ENCODE assay signal across 8 cellular contexts in the genomic region with DNA sequence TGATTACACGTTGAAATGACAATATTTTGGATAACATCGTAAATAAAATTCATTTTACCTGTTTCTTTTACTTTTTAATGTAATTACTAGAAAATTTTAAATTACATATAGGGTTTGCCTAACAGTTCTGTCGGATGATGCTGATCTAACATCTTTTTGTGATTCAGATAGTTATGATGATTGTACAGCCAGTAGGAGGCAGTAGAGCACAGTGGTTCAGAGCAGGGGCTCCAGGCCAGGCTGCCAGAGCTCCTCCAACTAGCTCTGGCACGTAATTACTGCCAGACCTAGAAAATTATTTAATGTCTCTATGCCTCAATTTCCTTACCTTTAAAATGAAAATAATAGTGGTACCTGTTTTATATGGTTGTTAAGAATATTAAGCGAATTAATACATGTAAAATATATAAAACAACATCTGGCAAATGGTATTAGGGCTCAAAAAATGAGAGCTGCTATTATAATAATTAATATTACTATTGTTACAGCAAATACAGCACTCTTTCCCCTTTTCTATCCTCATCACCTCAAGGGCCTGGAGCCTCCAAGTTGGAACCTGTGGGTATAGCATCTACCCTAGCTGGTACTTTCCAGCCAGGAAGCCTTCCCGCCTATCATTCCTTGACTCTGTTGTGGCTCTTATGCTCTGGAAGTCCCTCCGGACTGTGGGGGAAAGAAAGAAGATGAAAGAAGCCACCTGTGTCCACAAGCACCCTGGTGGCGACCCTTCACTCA. TPM values are rescaled to one million over a fixed set of nuclear protein-coding genes. Genes with fewer than 3 reads are reported as not detected.
DNase-seq lines count a peak whose midpoint lies in the region; ATAC-seq, FAIRE-seq and TF ChIP-seq lines count a peak whose summit lies in the region.

No MANE protein-coding gene starts in this region.

- no peaks in the 10 kb centered on the region for H4K20me1 ChIP-seq in mammary epithelial cell (ENCODE audit: insufficient read depth, low read length)

- ATAC-seq in A549, result peak; percentile 89 to 99; a peak in 5 of 6 replicates
- peak; percentile 50 for ATAC-seq in HG02840 (IDR thresholded peaks at IDR 0.05; ENCODE audit: low FRiP score, unreplicated experiment)

- peak; percentile 23 for FAIRE-seq in A549 (lab: Jason Lieb, UNC)

- TF ChIP-seq RAD21 in A549 (conservative IDR thresholded peaks at IDR 0.05 in 1 of 2, IDR thresholded peaks at IDR 0.05 in 1 of 2), result peak; percentile 98

- peak; percentile 35 to 81 for DNase-seq in A549 (ENCODE audit: low read depth in 1 of 2, low spot score in 1 of 2)
- peak; percentile 53 for DNase-seq in GM13976 (ENCODE audit: low spot score)
- DNase-seq in NCI-H1694 (lab: John Stamatoyannopoulos, UW), result peak; percentile 80
- DNase-seq in T-helper 9 cell, result peak; percentile 12
- DNase-seq in mammary epithelial cell, result peak; percentile 33
- DNase-seq in islet precursor cell, result peak; percentile 79
- peak; percentile 14 to 43 for DNase-seq in stimulated activated CD4-positive, alpha-beta T cell treated with anti-CD3 and anti-CD28 coated beads, Interleukin-1b, Interleukin-23, amount 100 ng/mL, for 4 hours (ENCODE audit: low read depth in 2 of 2)

- H3K4me2 ChIP-seq in A549 (peak overlapping the region; percentile 10; the same call in 1 of the 3 replicates), mammary epithelial cell (ENCODE audit: insufficient read depth, low read depth, low read length) (peak overlapping the region; percentile 12)

- no peak for TF ChIP-seq EP300 in A549 (IDR thresholded peaks at IDR 0.05)

- H3K79me2 ChIP-seq in mammary epithelial cell (ENCODE audit: insufficient read depth, low read length), result peaks cover 2% of the 10 kb centered on the region

- in situ Hi-C loops in GM13976 (cut with MboI; ENCODE audit: low sequenced_read_pairs, unreplicated experiment) (loop anchor here (10.0 kb wide), 1 partner anchor 95 kb away; a partner anchor contains a TSS), mammary epithelial cell (cut with MboI; ENCODE audit: low sequenced_read_pairs in 2 of 2) (no loop called here)

- peaks cover 59% of the 10 kb centered on the region for H3K36me3 ChIP-seq in mammary epithelial cell (ENCODE audit: insufficient read depth, low read length)

- H3K9me3 ChIP-seq in A549 (no peaks in the 10 kb centered on the region), mammary epithelial cell (replicated peaks; ENCODE audit: insufficient read depth, low read length) (no peaks in the 10 kb centered on the region)

- H3K4me1 ChIP-seq in A549 (peaks cover 10% of the 10 kb centered on the region), mammary epithelial cell (ENCODE audit: insufficient read depth, low read length) (peaks cover 21% of the 10 kb centered on the region)

- H3K4me3 ChIP-seq in A549 (no peak overlapping the region), mammary epithelial cell (replicated peaks in 1 of 3; ENCODE audit: insufficient read depth in 1 of 3, low read depth in 2 of 3, low read length in 3 of 3) (no peak overlapping the region)

- no peak for TF ChIP-seq POLR2A in A549 (IDR thresholded peaks at IDR 0.05; ENCODE audit: low read length)

- 32% methylated on average over 8 of the region's 8 CpGs for WGBS in A549 (ENCODE audit: missing lambda C conversion rate)
- WGBS in mammary epithelial cell (ENCODE audit: low coverage, missing lambda C conversion rate), result 44% methylated on average over 8 of the region's 8 CpGs

- no peak overlapping the region for H2AFZ ChIP-seq in mammary epithelial cell (ENCODE audit: low read depth, low read length)

- CTCF ChIA-PET in A549 (lab: Yijun Ruan, JAX) (interaction anchor here (0.5 to 3.7 kb wide), 70 partner anchors 10 to 954 kb away, joined by 3 to 46 read pairs (median 5); no protein-coding TSS in a partner anchor), mammary epithelial cell (lab: Charles Lee; ENCODE audit: low non-redundant PET) (interaction anchor here (0.5 to 0.7 kb wide), 5 partner anchors 13 to 860 kb away, joined by 3 to 8 read pairs (median 5); no protein-coding TSS in a partner anchor)

- no peak overlapping the region for H3K9ac ChIP-seq in mammary epithelial cell (ENCODE audit: insufficient read depth, low read length)

- no TSS peak for BruUV-seq in mammary epithelial cell (replicated peaks; lab: Mats Ljungman, UMichigan)

- intact Hi-C loops in mammary epithelial cell (cut with micrococcal nuclease), result loop anchor here (1.0 to 10.0 kb wide), 5 partner anchors 132 to 884 kb away; no protein-coding TSS in a partner anchor

- no peaks in the 10 kb centered on the region for H3K27me3 ChIP-seq in mammary epithelial cell (ENCODE audit: insufficient read depth, low read length)

- POLR2A ChIA-PET in A549 (lab: Yijun Ruan, JAX), result interaction anchor here (1.0 to 1.9 kb wide), 4 partner anchors 95 to 143 kb away, joined by 3 to 5 read pairs (median 4); no protein-coding TSS in a partner anchor

- TF ChIP-seq CTCF in A549 (IDR thresholded peaks at IDR 0.05) (peak; percentile 96), GM13976 (IDR thresholded peaks at IDR 0.05; ENCODE audit: borderline replicate concordance, control extremely low read depth, extremely low read depth, insufficient read depth, missing control alignments) (peak; percentile 61), mammary epithelial cell (conservative IDR thresholded peaks at IDR 0.05 in 1 of 2, IDR thresholded peaks at IDR 0.05 in 1 of 2; ENCODE audit: extremely low read depth in 1 of 2, insufficient read depth in 1 of 2, low read depth in 1 of 2, low read length in 2 of 2) (peak; percentile 81 to 84)

- H3K27ac ChIP-seq in A549 (peak overlapping the region; percentile 46 to 80), mammary epithelial cell (ENCODE audit: insufficient read depth, low read depth, low read length) (peak overlapping the region; percentile 31)

- dilution Hi-C loops in mammary epithelial cell (cut with HindIII; ENCODE audit: low sequenced_read_pairs), result no loop called here

TF ChIP-seq in A549, 52 proteins besides CTCF, POLR2A, EP300 and RAD21:
- TF ChIP-seq MAFK (IDR thresholded peaks at IDR 0.05; ENCODE audit: partially characterized antibody), result peak; percentile 55
- TF ChIP-seq FOSB (CRISPR knock-in tag; IDR thresholded peaks at IDR 0.05), result no peak
- peak; percentile 98 for TF ChIP-seq SMC3 (IDR thresholded peaks at IDR 0.05)
- TF ChIP-seq RNF2 (IDR thresholded peaks at IDR 0.05; ENCODE audit: borderline replicate concordance, low read depth), result no peak
- no peak for TF ChIP-seq ZFP36 (IDR thresholded peaks at IDR 0.05; ENCODE audit: borderline replicate concordance, partially characterized antibody)
- no peak for TF ChIP-seq MAZ (IDR thresholded peaks at IDR 0.05; ENCODE audit: borderline replicate concordance, low read depth, low read length)

RNA-seq across cellular contexts. Expression of a gene that starts 47.7 kb away (rescaled TPM):
- polyA plus RNA-seq in A549 (2011; rRNA removed), result 6.8 and 7.2 TPM in 2 replicates
- polyA plus RNA-seq in A549 (2012; cell fraction: cytosol; rRNA removed), result 1.0 and 1.2 TPM in 2 replicates
- 0.78 and 1.3 TPM in 2 replicates for polyA plus RNA-seq in A549 (2012; cell fraction: nucleus; rRNA removed)
- 2.5 to 3.6 TPM (median 3.3 TPM) in 3 replicates for polyA plus RNA-seq in A549 (2017; fragmentation: RNase III; extraction: RNeasy Plus Mini Kit Qiagen cat#74134 plus additional on column Dnase treatment)
- 4.6 and 5.0 TPM in 2 replicates for polyA minus RNA-seq in A549 (2011; rRNA and poly(A)+ RNA removed)
- 10 to 100 TPM; 10.8 to 17.8 TPM for total RNA-seq in mammary epithelial cell
- polyA plus RNA-seq in mammary epithelial cell, result 5.3 TPM
- 10.3 TPM for polyA minus RNA-seq in mammary epithelial cell

Comparison
In these comparisons a context has a peak if more than half of its experiments do, and no peak if none do; other contexts are left out.
1. DNase-seq: peak in every context shown above with its lines; median percentile 80 in NCI-H1694; 79 in islet precursor cell; 58 in A549; 53 in GM13976; 33 in mammary epithelial cell; 28 in stimulated activated CD4-positive, alpha-beta T cell treated with anti-CD3 and anti-CD28 coated beads, Interleukin-1b, Interleukin-23, amount 100 ng/mL, for 4 hours; 12 in T-helper 9 cell.